ENCODE assay signal across 34 cellular contexts in the genomic region with DNA sequence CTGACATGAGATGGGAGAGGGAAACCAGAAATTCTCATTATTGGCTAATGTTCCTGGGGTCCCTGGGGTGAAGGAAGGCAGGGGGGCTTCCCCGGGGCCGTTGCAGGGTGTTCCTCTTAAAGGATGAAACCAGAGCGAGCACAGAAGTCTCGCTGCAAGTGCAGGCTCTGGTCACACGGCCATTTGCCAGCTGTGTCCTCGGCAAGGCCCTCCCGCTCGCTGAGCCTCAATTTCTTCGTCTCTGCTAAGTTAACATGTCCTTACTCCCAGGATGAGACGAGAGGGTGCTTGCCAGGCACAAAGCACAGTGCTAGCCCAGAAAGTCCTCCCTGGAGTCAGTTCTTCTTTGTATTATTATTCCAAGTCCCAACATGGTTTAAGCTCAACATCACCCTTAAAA.
"Had no signal": no experiment of that assay in that cellular context is flagged by ENCODE, and none has a peak within 500 bp of the region (broad histone marks: within the 10 kb centered on the region; RNA-seq: fewer than 3 reads in every experiment).

No MANE protein-coding gene starts in this region.

- DNase-seq: Karpas-422, Kasumi-1, KG1, MG63, MM.1S, MV-4-11, NCI-H1048, NCI-H1092, NCI-H1092 treated with DMSO at 0.1 percent for 48 hours, NCI-H1105, NCI-H1105 treated with DMSO at 0.1 percent for 48 hours, NCI-H1417, NCI-H1417 treated with DMSO at 0.1 percent for 48 hours, NCI-H1436, NCI-H1436 treated with DMSO at 0.1 percent for 48 hours, NCI-H146, NCI-H1694, NCI-H1694 treated with DMSO at 0.1 percent for 48 hours, NCI-H187, NCI-H187 treated with DMSO at 0.1 percent for 48 hours, NCI-H1930, NCI-H2029, NCI-H2029 treated with DMSO at 0.1 percent for 48 hours, NCI-H2081, NCI-H2081 treated with DMSO at 0.1 percent for 48 hours, NCI-H2107, NCI-H2171, NCI-H2171 treated with DMSO at 0.1 percent for 48 hours, NCI-H2227 treated with DMSO at 0.1 percent for 48 hours, NCI-H226, NCI-H345, NCI-H446, NCI-H446 treated with DMSO at 0.1 percent for 48 hours had no signal

- H3K27me3 ChIP-seq: MG63 had no signal

- H3K4me3 ChIP-seq: MG63 had no signal

- H3K27ac ChIP-seq: KMS-11 had no signal

- H3K9me3 ChIP-seq: MG63 had no signal

- H3K36me3 ChIP-seq: MG63 had no signal
